ENCODE assay signal across 14 cellular contexts in genomic region chr11:73239111-73239521, GRCh38. TPM values are rescaled to one million over a fixed set of nuclear protein-coding genes. Genes with fewer than 3 reads are reported as not detected.
"Had no signal": no experiment of that assay in that cellular context is flagged by ENCODE, and none has a peak within 500 bp of the region (broad histone marks: within the 10 kb centered on the region; RNA-seq: fewer than 3 reads in every experiment).

No MANE protein-coding gene starts in this region.

- H3K79me2 ChIP-seq: parathyroid adenoma had no signal

- H3K9ac ChIP-seq: parathyroid adenoma had no signal

- H3K36me3 Mint-ChIP-seq: WTC11 had no signal

- H3K27me3 ChIP-seq: upper lobe of left lung had no signal

- ATAC-seq: activated CD8-positive, alpha-beta T cell treated with anti-CD3 and anti-CD28 coated beads, Interleukin-2, amount 10 ng/mL, durations not matched to agents 7 days and 5 days; WTC11 had no signal

- H3K9me3 ChIP-seq: upper lobe of left lung had no signal

- H3K4me3 Mint-ChIP-seq: activated CD8-positive, alpha-beta T cell treated with anti-CD3 and anti-CD28 coated beads, Interleukin-2, amount 10 ng/mL, durations not matched to agents 7 days and 5 days; T-helper 1 cell treated with Interleukin-12 subunit alpha and Interleukin-12 subunit beta and Interleukin-4 antibody, amounts not matched to agents 30 μg/mL and 1 μg/mL, for 36 hours; WTC11 had no signal

- H3K27ac ChIP-seq: parathyroid adenoma had no signal

- H3K9me3 Mint-ChIP-seq: T-helper 1 cell treated with Interleukin-12 subunit alpha and Interleukin-12 subunit beta and Interleukin-4 antibody, amounts not matched to agents 30 μg/mL and 1 μg/mL, for 36 hours; WTC11 had no signal

- H3K4me1 ChIP-seq: parathyroid adenoma had no signal

- DNase-seq: activated CD4-positive, alpha-beta T cell treated with anti-CD3 and anti-CD28 coated beads for 48 hours; activated CD8-positive, alpha-beta memory T cell treated with anti-CD3 and anti-CD28 coated beads, Interleukin-2, amount 50 U/mL, for 48 hours; activated CD8-positive, alpha-beta T cell treated with anti-CD3 and anti-CD28 coated beads, Interleukin-2, amount 10 ng/mL, durations not matched to agents 7 days and 5 days; activated naive CD4-positive, alpha-beta T cell treated with Interleukin-2 at 50 U/mL for 16 hours; central memory CD4-positive, alpha-beta T cell; dermis blood vessel endothelial cell; stimulated activated CD4-positive, alpha-beta T cell treated with anti-CD3 and anti-CD28 coated beads, Interleukin-2, amount 100 ng/mL, for 24 hours; stimulated activated naive CD4-positive, alpha-beta T cell; substantia nigra; upper lobe of left lung had no signal

- H3K27ac Mint-ChIP-seq: activated CD8-positive, alpha-beta T cell treated with anti-CD3 and anti-CD28 coated beads, Interleukin-2, amount 10 ng/mL, durations not matched to agents 7 days and 5 days; T-helper 1 cell treated with Interleukin-12 subunit alpha and Interleukin-12 subunit beta and Interleukin-4 antibody, amounts not matched to agents 30 μg/mL and 1 μg/mL, for 36 hours; WTC11 had no signal

- H3K4me3 ChIP-seq: upper lobe of left lung had no signal

- H2AFZ ChIP-seq: parathyroid adenoma had no signal

RNA-seq across cellular contexts. Expression of gene P2RY2, which starts 21.0 kb away (rescaled TPM):
- total RNA-seq: activated CD8-positive, alpha-beta T cell treated with anti-CD3 and anti-CD28 coated beads, Interleukin-2, amount 10 ng/mL, durations not matched to agents 7 days and 5 days had no signal
- polyA plus RNA-seq: neural cell had no signal

RNA-seq across cellular contexts. Expression of gene P2RY6, which starts 33.0 kb away (rescaled TPM):
- total RNA-seq: activated CD8-positive, alpha-beta T cell treated with anti-CD3 and anti-CD28 coated beads, Interleukin-2, amount 10 ng/mL, durations not matched to agents 7 days and 5 days; dermis blood vessel endothelial cell; WTC11 had no signal
- polyA plus RNA-seq: neural cell had no signal
